1 cellular context compared by ENCODE assay signal in the genomic region with DNA sequence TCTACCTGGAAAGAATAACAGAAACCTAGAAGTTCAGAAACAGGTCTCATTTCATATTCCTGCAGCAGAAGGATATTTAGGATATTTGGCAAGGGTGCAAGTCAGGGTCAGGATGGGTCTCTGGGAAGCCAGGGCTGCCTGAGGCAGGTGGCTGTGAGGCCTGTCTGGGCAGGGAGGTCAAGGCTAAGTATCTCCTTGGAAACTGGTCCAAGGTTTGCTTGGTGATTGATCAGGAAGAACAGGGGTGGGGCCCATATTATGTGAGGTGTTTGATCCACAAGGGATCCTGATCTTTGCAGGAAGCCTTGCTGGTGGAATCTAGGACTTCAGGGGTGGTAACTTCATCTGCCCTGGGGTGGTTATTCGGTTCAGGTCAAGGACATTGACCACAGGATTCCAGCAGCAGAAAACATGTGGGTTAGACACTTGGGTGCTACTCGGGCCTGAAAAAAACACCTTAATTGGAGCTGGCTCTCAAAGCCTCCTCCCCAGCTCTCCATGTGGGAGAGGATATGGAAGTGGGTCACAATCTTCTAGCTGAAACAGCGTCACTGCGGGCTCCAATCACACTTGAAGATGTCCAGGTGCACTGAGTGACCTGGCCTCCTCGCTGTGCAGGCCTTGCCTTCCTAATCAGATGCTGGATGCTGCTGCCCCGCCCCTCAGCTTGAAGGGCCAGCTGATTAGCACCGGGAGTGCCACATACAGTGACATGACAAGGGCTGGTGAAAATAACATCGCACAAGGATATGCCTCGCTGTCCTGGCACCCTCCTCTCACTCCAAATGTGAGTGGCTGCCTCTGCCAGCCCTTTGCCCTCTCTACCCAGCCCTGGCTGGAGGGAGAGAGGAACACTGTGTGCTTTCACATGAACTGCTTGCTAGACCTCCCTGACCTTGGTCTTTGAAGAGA.
TF ChIP-seq lines count a peak whose summit lies in the region.

No MANE protein-coding gene starts in this region.

TF ChIP-seq in H1, 55 proteins besides CTCF, POLR2A, EP300 and RAD21:
- TF ChIP-seq BACH1 (IDR thresholded peaks at IDR 0.05; ENCODE audit: low read length), result no peak
- TF ChIP-seq FOSL1 (IDR thresholded peaks at IDR 0.05; ENCODE audit: insufficient read depth, low read depth, low read length), result no peak
- no peak for TF ChIP-seq CREB1 (IDR thresholded peaks at IDR 0.05)
- no peak for TF ChIP-seq CBX8 (IDR thresholded peaks at IDR 0.05; ENCODE audit: borderline replicate concordance, low read depth, low read length)
- no peak for TF ChIP-seq KDM5A (IDR thresholded peaks at IDR 0.05; ENCODE audit: low read length)
- no peak for TF ChIP-seq ASH2L (IDR thresholded peaks at IDR 0.05; ENCODE audit: low read length)
- no peak for TF ChIP-seq RFX5 (IDR thresholded peaks at IDR 0.05; ENCODE audit: borderline replicate concordance, low read depth, low read length)
- TF ChIP-seq KDM4A (IDR thresholded peaks at IDR 0.05; ENCODE audit: low read depth, low read length, severe bottlenecking), result no peak
- no peak for TF ChIP-seq KDM1A (IDR thresholded peaks at IDR 0.05; ENCODE audit: borderline replicate concordance, low read length)
- no peak for TF ChIP-seq SP1 (IDR thresholded peaks at IDR 0.05; ENCODE audit: low read depth, low read length)
- TF ChIP-seq, protein P1, sequence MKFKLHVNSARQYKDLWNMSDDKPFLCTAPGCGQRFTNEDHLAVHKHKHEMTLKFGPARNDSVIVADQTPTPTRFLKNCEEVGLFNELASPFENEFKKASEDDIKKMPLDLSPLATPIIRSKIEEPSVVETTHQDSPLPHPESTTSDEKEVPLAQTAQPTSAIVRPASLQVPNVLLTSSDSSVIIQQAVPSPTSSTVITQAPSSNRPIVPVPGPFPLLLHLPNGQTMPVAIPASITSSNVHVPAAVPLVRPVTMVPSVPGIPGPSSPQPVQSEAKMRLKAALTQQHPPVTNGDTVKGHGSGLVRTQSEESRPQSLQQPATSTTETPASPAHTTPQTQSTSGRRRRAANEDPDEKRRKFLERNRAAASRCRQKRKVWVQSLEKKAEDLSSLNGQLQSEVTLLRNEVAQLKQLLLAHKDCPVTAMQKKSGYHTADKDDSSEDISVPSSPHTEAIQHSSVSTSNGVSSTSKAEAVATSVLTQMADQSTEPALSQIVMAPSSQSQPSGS (IDR thresholded peaks at IDR 0.05; ENCODE audit: low read length), result no peak
- TF ChIP-seq, protein P2, sequence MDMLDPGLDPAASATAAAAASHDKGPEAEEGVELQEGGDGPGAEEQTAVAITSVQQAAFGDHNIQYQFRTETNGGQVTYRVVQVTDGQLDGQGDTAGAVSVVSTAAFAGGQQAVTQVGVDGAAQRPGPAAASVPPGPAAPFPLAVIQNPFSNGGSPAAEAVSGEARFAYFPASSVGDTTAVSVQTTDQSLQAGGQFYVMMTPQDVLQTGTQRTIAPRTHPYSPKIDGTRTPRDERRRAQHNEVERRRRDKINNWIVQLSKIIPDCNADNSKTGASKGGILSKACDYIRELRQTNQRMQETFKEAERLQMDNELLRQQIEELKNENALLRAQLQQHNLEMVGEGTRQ (IDR thresholded peaks at IDR 0.05; ENCODE audit: low read length), result no peak
- no peak for TF ChIP-seq ZNF274 (IDR thresholded peaks at IDR 0.05; ENCODE audit: borderline replicate concordance, extremely low read depth, low read length)
TF ChIP-seq in H1: peak in this region for 0.
